In genomic region chr17:68435876-68436842, GRCh38 we compare ENCODE assay signal across 1 cellular context.
TF ChIP-seq lines count a peak whose summit lies in the region.

No MANE protein-coding gene starts in this region.

TF ChIP-seq in GM12878, 131 proteins besides CTCF, POLR2A, EP300 and RAD21 (continued from another document):
- TF ChIP-seq, protein P1, sequence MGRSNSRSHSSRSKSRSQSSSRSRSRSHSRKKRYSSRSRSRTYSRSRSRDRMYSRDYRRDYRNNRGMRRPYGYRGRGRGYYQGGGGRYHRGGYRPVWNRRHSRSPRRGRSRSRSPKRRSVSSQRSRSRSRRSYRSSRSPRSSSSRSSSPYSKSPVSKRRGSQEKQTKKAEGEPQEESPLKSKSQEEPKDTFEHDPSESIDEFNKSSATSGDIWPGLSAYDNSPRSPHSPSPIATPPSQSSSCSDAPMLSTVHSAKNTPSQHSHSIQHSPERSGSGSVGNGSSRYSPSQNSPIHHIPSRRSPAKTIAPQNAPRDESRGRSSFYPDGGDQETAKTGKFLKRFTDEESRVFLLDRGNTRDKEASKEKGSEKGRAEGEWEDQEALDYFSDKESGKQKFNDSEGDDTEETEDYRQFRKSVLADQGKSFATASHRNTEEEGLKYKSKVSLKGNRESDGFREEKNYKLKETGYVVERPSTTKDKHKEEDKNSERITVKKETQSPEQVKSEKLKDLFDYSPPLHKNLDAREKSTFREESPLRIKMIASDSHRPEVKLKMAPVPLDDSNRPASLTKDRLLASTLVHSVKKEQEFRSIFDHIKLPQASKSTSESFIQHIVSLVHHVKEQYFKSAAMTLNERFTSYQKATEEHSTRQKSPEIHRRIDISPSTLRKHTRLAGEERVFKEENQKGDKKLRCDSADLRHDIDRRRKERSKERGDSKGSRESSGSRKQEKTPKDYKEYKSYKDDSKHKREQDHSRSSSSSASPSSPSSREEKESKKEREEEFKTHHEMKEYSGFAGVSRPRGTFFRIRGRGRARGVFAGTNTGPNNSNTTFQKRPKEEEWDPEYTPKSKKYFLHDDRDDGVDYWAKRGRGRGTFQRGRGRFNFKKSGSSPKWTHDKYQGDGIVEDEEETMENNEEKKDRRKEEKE (IDR thresholded peaks at IDR 0.05), result no peak
- TF ChIP-seq, protein P2, sequence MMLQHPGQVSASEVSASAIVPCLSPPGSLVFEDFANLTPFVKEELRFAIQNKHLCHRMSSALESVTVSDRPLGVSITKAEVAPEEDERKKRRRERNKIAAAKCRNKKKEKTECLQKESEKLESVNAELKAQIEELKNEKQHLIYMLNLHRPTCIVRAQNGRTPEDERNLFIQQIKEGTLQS (IDR thresholded peaks at IDR 0.05; ENCODE audit: borderline replicate concordance, extremely low read depth, low read depth, low read length), result no peak
- TF ChIP-seq, protein P3, sequence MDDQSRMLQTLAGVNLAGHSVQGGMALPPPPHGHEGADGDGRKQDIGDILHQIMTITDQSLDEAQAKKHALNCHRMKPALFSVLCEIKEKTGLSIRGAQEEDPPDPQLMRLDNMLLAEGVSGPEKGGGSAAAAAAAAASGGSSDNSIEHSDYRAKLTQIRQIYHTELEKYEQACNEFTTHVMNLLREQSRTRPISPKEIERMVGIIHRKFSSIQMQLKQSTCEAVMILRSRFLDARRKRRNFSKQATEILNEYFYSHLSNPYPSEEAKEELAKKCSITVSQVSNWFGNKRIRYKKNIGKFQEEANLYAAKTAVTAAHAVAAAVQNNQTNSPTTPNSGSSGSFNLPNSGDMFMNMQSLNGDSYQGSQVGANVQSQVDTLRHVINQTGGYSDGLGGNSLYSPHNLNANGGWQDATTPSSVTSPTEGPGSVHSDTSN (IDR thresholded peaks at IDR 0.05; ENCODE audit: insufficient replicate concordance, low read depth, low read length), result peak; percentile 69
- TF ChIP-seq, protein P4, sequence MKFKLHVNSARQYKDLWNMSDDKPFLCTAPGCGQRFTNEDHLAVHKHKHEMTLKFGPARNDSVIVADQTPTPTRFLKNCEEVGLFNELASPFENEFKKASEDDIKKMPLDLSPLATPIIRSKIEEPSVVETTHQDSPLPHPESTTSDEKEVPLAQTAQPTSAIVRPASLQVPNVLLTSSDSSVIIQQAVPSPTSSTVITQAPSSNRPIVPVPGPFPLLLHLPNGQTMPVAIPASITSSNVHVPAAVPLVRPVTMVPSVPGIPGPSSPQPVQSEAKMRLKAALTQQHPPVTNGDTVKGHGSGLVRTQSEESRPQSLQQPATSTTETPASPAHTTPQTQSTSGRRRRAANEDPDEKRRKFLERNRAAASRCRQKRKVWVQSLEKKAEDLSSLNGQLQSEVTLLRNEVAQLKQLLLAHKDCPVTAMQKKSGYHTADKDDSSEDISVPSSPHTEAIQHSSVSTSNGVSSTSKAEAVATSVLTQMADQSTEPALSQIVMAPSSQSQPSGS (IDR thresholded peaks at IDR 0.05; ENCODE audit: low read length), result no peak
- no peak for TF ChIP-seq MTA2 (IDR thresholded peaks at IDR 0.05; ENCODE audit: low read depth)
